Comparison of ENCODE assay signal across 5 cellular contexts in the genomic region with DNA sequence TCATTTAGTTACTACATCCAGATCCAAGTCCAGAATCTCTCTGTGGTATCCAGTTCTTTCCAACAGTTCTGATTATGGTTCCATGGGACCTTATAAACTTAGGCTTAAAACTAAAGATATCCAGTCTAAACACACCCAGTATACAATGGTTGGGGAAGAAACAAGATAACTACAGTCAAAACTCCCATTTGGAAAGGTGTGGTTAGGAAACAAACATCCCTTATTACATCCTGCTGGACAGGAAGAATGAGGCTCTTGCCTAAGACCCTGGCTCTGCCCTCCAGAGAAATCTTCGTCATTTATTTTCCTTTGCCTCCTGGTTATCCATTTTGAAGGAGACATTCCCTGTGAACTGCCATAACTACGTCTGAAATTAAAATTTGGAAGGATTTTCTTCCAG.
"Had no signal": no experiment of that assay in that cellular context is flagged by ENCODE, and none has a peak within 500 bp of the region (broad histone marks: within the 10 kb centered on the region; RNA-seq: fewer than 3 reads in every experiment).

No MANE protein-coding gene starts in this region.

- H3K27ac ChIP-seq: HL-60 had no signal

- FAIRE-seq: HepG2, HTR-8/SVneo, K562 had no signal

- ATAC-seq: HepG2, K562 had no signal

- H3K4me3 ChIP-seq: K562 had no signal

- DNase-seq: IMR-90 had no signal
